Comparison of ENCODE assay signal across 8 cellular contexts in genomic region chr22:28917747-28918543, GRCh38. TPM values are rescaled to one million over a fixed set of nuclear protein-coding genes. Genes with fewer than 3 reads are reported as not detected.
DNase-seq lines count a peak whose midpoint lies in the region; ATAC-seq and TF ChIP-seq lines count a peak whose summit lies in the region.

No MANE protein-coding gene starts in this region.

- H3K9me3 ChIP-seq in HUES64 (ENCODE audit: insufficient read depth, low read depth, low read length) (no peaks in the 10 kb centered on the region), right atrium auricular region (no peaks in the 10 kb centered on the region), smooth muscle cell (replicated peaks; ENCODE audit: low read depth) (no peaks in the 10 kb centered on the region)

- ATAC-seq in HG03108 (IDR thresholded peaks at IDR 0.05; ENCODE audit: unreplicated experiment) (no peak), GM18511 (IDR thresholded peaks at IDR 0.05; ENCODE audit: unreplicated experiment) (no peak)

- H3K36me3 ChIP-seq in HUES64 (ENCODE audit: insufficient read depth, low read length) (no peaks in the 10 kb centered on the region), right atrium auricular region (no peaks in the 10 kb centered on the region), smooth muscle cell (ENCODE audit: low read depth) (no peaks in the 10 kb centered on the region)

- H3K4me2 ChIP-seq in smooth muscle cell, result peak overlapping the region; percentile 51

- no peak for TF ChIP-seq CTCF in right atrium auricular region (IDR thresholded peaks at IDR 0.05)
- TF ChIP-seq CTCF in smooth muscle cell (IDR thresholded peaks at IDR 0.05; ENCODE audit: borderline replicate concordance, insufficient read depth, poor library complexity, severe bottlenecking), result no peak

- no peaks in the 10 kb centered on the region for H3F3A ChIP-seq in smooth muscle cell (ENCODE audit: low read depth)

- H3K9ac ChIP-seq in HUES64 (ENCODE audit: low read depth, low read length) (no peak overlapping the region), smooth muscle cell (ENCODE audit: low read depth) (no peak overlapping the region)

- H4K20me1 ChIP-seq in smooth muscle cell (ENCODE audit: low read depth), result peaks cover 14% of the 10 kb centered on the region

- in situ Hi-C loops in SK-MEL-5 (cut with HindIII; ENCODE audit: low pct_unique_long_range_greater_than_20kb, low sequenced_read_pairs), result no loop called here

- H3K4me3 ChIP-seq in HUES64 (ENCODE audit: low read length) (no peak overlapping the region), right atrium auricular region (no peak overlapping the region), smooth muscle cell (no peak overlapping the region)

- DNase-seq in SK-MEL-5 (ENCODE audit: low read depth, low spot score), result peak; percentile 35
- DNase-seq in right atrium auricular region (ENCODE audit: low spot score), result no peak
- no peak for DNase-seq in smooth muscle cell (lab: John Stamatoyannopoulos, UW; ENCODE audit: unreplicated experiment)
- DNase-seq in activated gamma-delta T cell (lab: John Stamatoyannopoulos, UW), result no peak
- DNase-seq in SIG-M5 (lab: John Stamatoyannopoulos, UW), result no peak

- H3K27ac ChIP-seq in HUES64 (ENCODE audit: low read depth, low read length), result peak overlapping the region; percentile 34; the same call in 1 of the 2 replicates
- H3K27ac ChIP-seq in right atrium auricular region, result peak overlapping the region; percentile 74 to 92
- H3K27ac ChIP-seq in smooth muscle cell (ENCODE audit: low read depth), result peak overlapping the region; percentile 29

- H2AFZ ChIP-seq in smooth muscle cell (ENCODE audit: low read depth), result no peak overlapping the region

- H3K4me1 ChIP-seq in HUES64 (ENCODE audit: insufficient read depth, low read length), result peaks cover 44% of the 10 kb centered on the region
- peaks cover 0 to 30% of the 10 kb centered on the region in 2 donors for H3K4me1 ChIP-seq in right atrium auricular region
- peaks cover 25% of the 10 kb centered on the region for H3K4me1 ChIP-seq in smooth muscle cell (ENCODE audit: low read depth)

- H3K79me2 ChIP-seq in smooth muscle cell (ENCODE audit: low read depth), result peaks cover 32% of the 10 kb centered on the region

- WGBS in HUES64, result 23% methylated on average over 12 of the region's 12 CpGs
- 34% methylated on average over 12 of the region's 12 CpGs for WGBS in smooth muscle cell (ENCODE audit: low lambda C conversion rate)

- no peaks in the 10 kb centered on the region for H3K27me3 ChIP-seq in HUES64 (ENCODE audit: insufficient read depth, low read length)
- no peaks in the 10 kb centered on the region for H3K27me3 ChIP-seq in right atrium auricular region
- no peaks in the 10 kb centered on the region for H3K27me3 ChIP-seq in smooth muscle cell (ENCODE audit: low read depth)

RNA-seq across cellular contexts. Expression of gene ZNRF3, which starts 34.6 kb away (rescaled TPM):
- polyA plus RNA-seq in HUES64 (2013, experiment 1 of 2), result 10.0 TPM
- polyA plus RNA-seq in HUES64 (2013, experiment 2 of 2), result 11.7 TPM
- 4.3 and 4.6 TPM in 2 replicates for total RNA-seq in SK-MEL-5 (2014; rRNA removed; shearing (Covaris generic))
- 8.9 and 10.7 TPM in 2 replicates for polyA plus RNA-seq in SK-MEL-5 (2015; cell fraction: cytosol; rRNA removed)
- 3.0 and 3.3 TPM in 2 replicates for polyA plus RNA-seq in SK-MEL-5 (2015; cell fraction: nucleus; rRNA removed)
- total RNA-seq in right atrium auricular region, result 10 to 100 TPM in 1 of 2 donors, 1 to 10 TPM in 1; 7.9 to 11.5 TPM
- total RNA-seq in smooth muscle cell, result 3.7 and 4.7 TPM in 2 replicates
- 5.5 and 8.8 TPM in 2 replicates for polyA plus RNA-seq in smooth muscle cell

Comparison
In these comparisons a context has a peak if more than half of its experiments do, and no peak if none do; other contexts are left out.
1. H3K27ac ChIP-seq: peak in every context shown above with its lines; median percentile 83 in right atrium auricular region; 34 in HUES64; 29 in smooth muscle cell.